ENCODE assay signal across 18 cellular contexts in genomic region chr6:112155900-112156299, GRCh38.
DNase-seq lines count a peak whose midpoint lies in the region; ATAC-seq and TF ChIP-seq lines count a peak whose summit lies in the region.
"Had no signal": no experiment of that assay in that cellular context is flagged by ENCODE, and none has a peak within 500 bp of the region (broad histone marks: within the 10 kb centered on the region; RNA-seq: fewer than 3 reads in every experiment).

No MANE protein-coding gene starts in this region.

- no peak for ATAC-seq in GM19023 (IDR thresholded peaks at IDR 0.05; ENCODE audit: unreplicated experiment)
- ATAC-seq: T-helper 17 cell had no signal

- 22% methylated on average over 3 of the region's 3 CpGs for WGBS in esophagus muscularis mucosa

- intact Hi-C loops in esophagus muscularis mucosa (cut with DNase I): no loop called here
- intact Hi-C loops in posterior vena cava (cut with DNase I): no loop called here

- peak overlapping the region; percentile 30 for H2AFZ ChIP-seq in neural cell (ENCODE audit: low read depth, low read length)

- no peak for TF ChIP-seq CTCF in AG04450 (IDR thresholded peaks at IDR 0.05; ENCODE audit: low read depth, low read length)
- no peak for TF ChIP-seq CTCF in HEK293 (tag by site-specific recombination; IDR thresholded peaks at IDR 0.05)
- no peak for TF ChIP-seq CTCF in esophagus muscularis mucosa (IDR thresholded peaks at IDR 0.05)
- TF ChIP-seq CTCF in neural cell (IDR thresholded peaks at IDR 0.05; ENCODE audit: poor library complexity, severe bottlenecking): no peak

- CTCF ChIA-PET in AG04450 (lab: Charles Lee): interaction anchor here (0.6 kb wide), 1 partner anchor 352 kb away, joined by 6 read pairs; no protein-coding TSS in a partner anchor
- CTCF ChIA-PET in HEK293 (lab: Yijun Ruan, JAX): no interaction called here

- no peaks in the 10 kb centered on the region for H3K36me3 ChIP-seq in HEK293 (ENCODE audit: control insufficient read depth in 2 of 2, insufficient read depth in 1 of 2, low read length in 2 of 2)
- H3K36me3 ChIP-seq in esophagus muscularis mucosa: peaks cover 7 to 87% (median 61%) of the 10 kb centered on the region in 4 donors
- H3K36me3 ChIP-seq in neural cell (ENCODE audit: insufficient read depth, low read length): no peaks in the 10 kb centered on the region

- no peaks in the 10 kb centered on the region for H3F3A ChIP-seq in neural cell (ENCODE audit: insufficient read depth, low read length, poor library complexity, severe bottlenecking)

- DNase-seq in AG04450 (ENCODE audit: low read depth, low spot score) (no peak), esophagus muscularis mucosa (ENCODE audit: extremely low spot score) (no peak), NCI-H446 (lab: John Stamatoyannopoulos, UW) (no peak), posterior vena cava (ENCODE audit: low spot score) (no peak), NCI-H1436 treated with DMSO at 0.1 percent for 48 hours (lab: John Stamatoyannopoulos, UW) (no peak)
- DNase-seq: activated CD4-positive, CD25-positive, alpha-beta regulatory T cell treated with anti-CD3 and anti-CD28 coated beads, Interleukin-2, amount 50 U/mL, for 72 hours; H7; hippocampal formation; KBM-7; NCI-H1436; NCI-H526 treated with DMSO at 0.1 percent for 48 hours; nephron progenitor cell; stimulated activated naive CD4-positive, alpha-beta T cell treated with Interleukin-2 at 50 U/mL for 16 hours; T-helper 17 cell had no signal

- H3K27ac ChIP-seq in AG04450 (ENCODE audit: low read depth, low read length): peak overlapping the region; percentile 66
- no peak overlapping the region for H3K27ac ChIP-seq in HEK293 (ENCODE audit: extremely low read depth, low read depth, low read length)
- H3K27ac ChIP-seq in esophagus muscularis mucosa (replicated peaks in 1 of 4): peak overlapping the region; percentile 50 to 73 (median 64)
- no peak overlapping the region for H3K27ac ChIP-seq in neural cell (ENCODE audit: low read length)
- H3K27ac ChIP-seq: RWPE1 had no signal

- no peaks in the 10 kb centered on the region for H4K20me1 ChIP-seq in neural cell (ENCODE audit: insufficient read depth)

- H3K27me3 ChIP-seq in AG04450 (ENCODE audit: control insufficient read depth, insufficient read depth, low read length): no peaks in the 10 kb centered on the region
- H3K27me3 ChIP-seq in esophagus muscularis mucosa: no peaks in the 10 kb centered on the region
- no peaks in the 10 kb centered on the region for H3K27me3 ChIP-seq in neural cell (ENCODE audit: insufficient read depth, low read depth, low read length)

- no peak for TF ChIP-seq POLR2A in esophagus muscularis mucosa (IDR thresholded peaks at IDR 0.05; ENCODE audit: low read depth)

- H3K4me1 ChIP-seq in HEK293 (ENCODE audit: control insufficient read depth, insufficient read depth, low read length) (no peaks in the 10 kb centered on the region), esophagus muscularis mucosa (peaks cover 6 to 37% (median 30%) of the 10 kb centered on the region in 4 donors)

- TF ChIP-seq EP300 in esophagus muscularis mucosa (IDR thresholded peaks at IDR 0.05): no peak
- TF ChIP-seq EP300 in neural cell (conservative IDR thresholded peaks at IDR 0.05; ENCODE audit: poor library complexity, severe bottlenecking): no peak

- H3K79me2 ChIP-seq in neural cell (replicated peaks; ENCODE audit: insufficient read depth, low read length): no peaks in the 10 kb centered on the region

- TF ChIP-seq RAD21 in neural cell (conservative IDR thresholded peaks at IDR 0.05): no peak

- no peaks in the 10 kb centered on the region for H3K9me3 ChIP-seq in AG04450 (ENCODE audit: control insufficient read depth, insufficient read depth, low read length)
- H3K9me3 ChIP-seq in HEK293 (ENCODE audit: control insufficient read depth, insufficient read depth, low read depth, low read length): no peaks in the 10 kb centered on the region
- H3K9me3 ChIP-seq in esophagus muscularis mucosa: no peaks in the 10 kb centered on the region
- no peaks in the 10 kb centered on the region for H3K9me3 ChIP-seq in neural cell (ENCODE audit: low read length)

- H3K4me3 ChIP-seq in AG04450 (ENCODE audit: low read depth, low read length) (no peak overlapping the region), HEK293 (ENCODE audit: low read depth, low read length) (no peak overlapping the region), esophagus muscularis mucosa (no peak overlapping the region), neural cell (ENCODE audit: low read length) (no peak overlapping the region)

- no peak overlapping the region for H3K9ac ChIP-seq in neural cell (ENCODE audit: low read length)

- H3K4me2 ChIP-seq in neural cell (ENCODE audit: low read length): no peak overlapping the region

- POLR2A ChIA-PET in AG04450 (lab: Yijun Ruan, JAX) (no interaction called here), HEK293 (lab: Yijun Ruan, JAX) (no interaction called here)

- no peaks in the 10 kb centered on the region for H3K9me2 ChIP-seq in neural cell (ENCODE audit: insufficient read depth, low read length)

TF ChIP-seq in HEK293, 187 proteins besides CTCF, POLR2A, EP300 and RAD21:
- TF ChIP-seq ZNF138 (tag by site-specific recombination; IDR thresholded peaks at IDR 0.05; ENCODE audit: borderline replicate concordance) (no peak), PRDM10 (tag by site-specific recombination; IDR thresholded peaks at IDR 0.05) (peak; percentile 39)

TF ChIP-seq in neural cell, 6 proteins besides CTCF, POLR2A, EP300 and RAD21:
- TF ChIP-seq TAF1 (IDR thresholded peaks at IDR 0.05; ENCODE audit: low read depth) (no peak), MXI1 (conservative IDR thresholded peaks at IDR 0.05; ENCODE audit: poor library complexity, severe bottlenecking) (no peak), POLR2AphosphoS5 (IDR thresholded peaks at IDR 0.05) (no peak), SMC3 (conservative IDR thresholded peaks at IDR 0.05; ENCODE audit: poor library complexity) (no peak), EZH2 (IDR thresholded peaks at IDR 0.05; ENCODE audit: borderline replicate concordance, insufficient read depth, low read length, poor library complexity, severe bottlenecking) (no peak)
- TF ChIP-seq, protein P1, sequence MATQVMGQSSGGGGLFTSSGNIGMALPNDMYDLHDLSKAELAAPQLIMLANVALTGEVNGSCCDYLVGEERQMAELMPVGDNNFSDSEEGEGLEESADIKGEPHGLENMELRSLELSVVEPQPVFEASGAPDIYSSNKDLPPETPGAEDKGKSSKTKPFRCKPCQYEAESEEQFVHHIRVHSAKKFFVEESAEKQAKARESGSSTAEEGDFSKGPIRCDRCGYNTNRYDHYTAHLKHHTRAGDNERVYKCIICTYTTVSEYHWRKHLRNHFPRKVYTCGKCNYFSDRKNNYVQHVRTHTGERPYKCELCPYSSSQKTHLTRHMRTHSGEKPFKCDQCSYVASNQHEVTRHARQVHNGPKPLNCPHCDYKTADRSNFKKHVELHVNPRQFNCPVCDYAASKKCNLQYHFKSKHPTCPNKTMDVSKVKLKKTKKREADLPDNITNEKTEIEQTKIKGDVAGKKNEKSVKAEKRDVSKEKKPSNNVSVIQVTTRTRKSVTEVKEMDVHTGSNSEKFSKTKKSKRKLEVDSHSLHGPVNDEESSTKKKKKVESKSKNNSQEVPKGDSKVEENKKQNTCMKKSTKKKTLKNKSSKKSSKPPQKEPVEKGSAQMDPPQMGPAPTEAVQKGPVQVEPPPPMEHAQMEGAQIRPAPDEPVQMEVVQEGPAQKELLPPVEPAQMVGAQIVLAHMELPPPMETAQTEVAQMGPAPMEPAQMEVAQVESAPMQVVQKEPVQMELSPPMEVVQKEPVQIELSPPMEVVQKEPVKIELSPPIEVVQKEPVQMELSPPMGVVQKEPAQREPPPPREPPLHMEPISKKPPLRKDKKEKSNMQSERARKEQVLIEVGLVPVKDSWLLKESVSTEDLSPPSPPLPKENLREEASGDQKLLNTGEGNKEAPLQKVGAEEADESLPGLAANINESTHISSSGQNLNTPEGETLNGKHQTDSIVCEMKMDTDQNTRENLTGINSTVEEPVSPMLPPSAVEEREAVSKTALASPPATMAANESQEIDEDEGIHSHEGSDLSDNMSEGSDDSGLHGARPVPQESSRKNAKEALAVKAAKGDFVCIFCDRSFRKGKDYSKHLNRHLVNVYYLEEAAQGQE (IDR thresholded peaks at IDR 0.05; ENCODE audit: borderline replicate concordance): no peak
TF ChIP-seq in neural cell: peak in this region for 0.

Comparison
In these comparisons a context has a peak if more than half of its experiments do, and no peak if none do; other contexts are left out.
1. H3K27ac ChIP-seq: peak in AG04450 (single experiment) and esophagus muscularis mucosa (4 of 4); none in HEK293 (single experiment) and neural cell (single experiment).